ENCODE assay signal across 9 cellular contexts in the genomic region with DNA sequence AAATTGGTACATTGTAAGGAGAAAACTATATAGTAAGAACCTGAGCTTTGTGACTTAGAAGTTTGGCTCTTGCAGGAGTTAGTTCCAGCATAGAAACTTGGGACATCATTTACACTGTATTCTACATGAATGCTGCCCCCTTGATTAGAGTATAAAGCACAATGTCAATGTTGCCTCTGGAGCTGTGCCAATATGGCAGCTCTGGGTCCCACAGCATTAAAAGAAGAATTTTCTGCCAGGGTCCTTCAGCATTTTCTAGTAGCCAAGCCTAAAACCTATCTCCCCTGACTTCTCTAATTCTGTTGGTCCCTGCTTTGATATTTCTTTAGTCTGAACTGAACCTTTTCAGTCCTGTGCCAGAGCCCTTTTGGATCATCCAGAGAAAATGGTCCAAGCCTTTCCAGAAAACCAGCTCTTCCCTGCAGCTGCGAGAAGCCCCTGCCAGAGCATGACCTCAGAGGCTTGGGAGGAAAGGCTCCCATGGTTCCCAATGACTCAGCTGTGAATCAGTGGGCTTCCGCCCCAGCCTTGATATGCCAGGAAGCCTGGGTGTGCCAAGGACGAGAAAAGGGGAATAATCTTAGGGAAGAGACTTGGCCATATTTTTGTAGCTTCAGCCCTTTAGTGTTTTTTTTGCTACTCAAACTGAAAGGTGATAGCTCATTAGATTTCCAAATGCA. TPM values are rescaled to one million over a fixed set of nuclear protein-coding genes. Genes with fewer than 3 reads are reported as not detected.
DNase-seq lines count a peak whose midpoint lies in the region; ATAC-seq, FAIRE-seq and TF ChIP-seq lines count a peak whose summit lies in the region.
"Had no signal": no experiment of that assay in that cellular context is flagged by ENCODE, and none has a peak within 500 bp of the region (broad histone marks: within the 10 kb centered on the region; RNA-seq: fewer than 3 reads in every experiment).

No MANE protein-coding gene starts in this region.

- H3K4me1 Mint-ChIP-seq in natural killer cell treated with Interleukin-12 subunit alpha and Interleukin-12 subunit beta and Interleukin-15 and Interleukin-18, amount 100 ng/mL, for 72 hours (ENCODE audit: low read depth in 2 of 2) = no peaks in the 10 kb centered on the region
- H3K4me1 Mint-ChIP-seq in activated T-helper 2 cell treated with anti-CD3 and anti-CD28 coated beads, Interferon-gamma antibody, Interleukin-2, Interleukin-4, amounts not matched to agents 10 μg/mL and 5 μg/mL and 100 μg/mL, durations not matched to agents 14 hours and 24 hours and 36 hours (ENCODE audit: low read depth) = no peaks in the 10 kb centered on the region

- DNase-seq in HTR-8/SVneo (ENCODE audit: insufficient read length, low spot score) = peak; percentile 61
- peak; percentile 95 to 97 for DNase-seq in cardiac fibroblast (ENCODE audit: low read depth in 2 of 2)
- DNase-seq in kidney glomerular epithelial cell (lab: John Stamatoyannopoulos, UW) = peak; percentile 56
- DNase-seq in thyroid gland = peak; percentile 26 to 31
- no peak for DNase-seq in cerebellar nuclear complex (lab: John Stamatoyannopoulos, UW)
- no peak for DNase-seq in NCI-H82 treated with DMSO at 0.1 percent for 48 hours (lab: John Stamatoyannopoulos, UW; ENCODE audit: unreplicated experiment)
- DNase-seq in natural killer cell treated with Interleukin-12 subunit alpha and Interleukin-12 subunit beta and Interleukin-15 and Interleukin-18, amount 100 ng/mL, for 72 hours (ENCODE audit: low spot score) = no peak
- no peak for DNase-seq in activated T-helper 2 cell treated with anti-CD3 and anti-CD28 coated beads, Interferon-gamma antibody, Interleukin-2, Interleukin-4, amounts not matched to agents 10 μg/mL and 5 μg/mL and 100 μg/mL, durations not matched to agents 14 hours and 24 hours and 36 hours (ENCODE audit: low spot score)
- DNase-seq: activated T-cell treated with anti-CD3 and anti-CD28 coated beads, Interleukin-2, amount 50 U/mL, for 4 hours had no signal

- TF ChIP-seq POLR2A in thyroid gland (IDR thresholded peaks at IDR 0.05) = no peak

- H3K4me3 Mint-ChIP-seq in natural killer cell treated with Interleukin-12 subunit alpha and Interleukin-12 subunit beta and Interleukin-15 and Interleukin-18, amount 100 ng/mL, for 72 hours = no peak overlapping the region
- no peak overlapping the region for H3K4me3 Mint-ChIP-seq in activated T-helper 2 cell treated with anti-CD3 and anti-CD28 coated beads, Interferon-gamma antibody, Interleukin-2, Interleukin-4, amounts not matched to agents 10 μg/mL and 5 μg/mL and 100 μg/mL, durations not matched to agents 14 hours and 24 hours and 36 hours (ENCODE audit: low read depth)
- H3K4me3 Mint-ChIP-seq: activated T-cell treated with anti-CD3 and anti-CD28 coated beads, Interleukin-2, amount 50 U/mL, for 4 hours had no signal

- no peaks in the 10 kb centered on the region for H3K9me3 ChIP-seq in thyroid gland

- H3K4me1 ChIP-seq in thyroid gland = no peaks in the 10 kb centered on the region

- intact Hi-C loops in thyroid gland (cut with DNase I) = no loop called here
- intact Hi-C loops in activated T-helper 2 cell treated with anti-CD3 and anti-CD28 coated beads, Interferon-gamma antibody, Interleukin-2, Interleukin-4, amounts not matched to agents 10 μg/mL and 5 μg/mL and 100 μg/mL, durations not matched to agents 14 hours and 24 hours and 36 hours (cut with micrococcal nuclease) = no loop called here

- FAIRE-seq in HTR-8/SVneo (lab: Jason Lieb, UNC) = no peak

- peaks cover 5 to 8% of the 10 kb centered on the region in 2 donors for H3K27me3 Mint-ChIP-seq in natural killer cell treated with Interleukin-12 subunit alpha and Interleukin-12 subunit beta and Interleukin-15 and Interleukin-18, amount 100 ng/mL, for 72 hours
- H3K27me3 Mint-ChIP-seq in activated T-helper 2 cell treated with anti-CD3 and anti-CD28 coated beads, Interferon-gamma antibody, Interleukin-2, Interleukin-4, amounts not matched to agents 10 μg/mL and 5 μg/mL and 100 μg/mL, durations not matched to agents 14 hours and 24 hours and 36 hours (ENCODE audit: low read depth) = peaks cover 2% of the 10 kb centered on the region

- no peak overlapping the region for H3K27ac Mint-ChIP-seq in natural killer cell treated with Interleukin-12 subunit alpha and Interleukin-12 subunit beta and Interleukin-15 and Interleukin-18, amount 100 ng/mL, for 72 hours
- no peak overlapping the region for H3K27ac Mint-ChIP-seq in activated T-helper 2 cell treated with anti-CD3 and anti-CD28 coated beads, Interferon-gamma antibody, Interleukin-2, Interleukin-4, amounts not matched to agents 10 μg/mL and 5 μg/mL and 100 μg/mL, durations not matched to agents 14 hours and 24 hours and 36 hours

- no peak for TF ChIP-seq CTCF in cardiac fibroblast (IDR thresholded peaks at IDR 0.05; ENCODE audit: low read depth, low read length)
- no peak for TF ChIP-seq CTCF in thyroid gland (IDR thresholded peaks at IDR 0.05)

- no peaks in the 10 kb centered on the region for H3K36me3 Mint-ChIP-seq in natural killer cell treated with Interleukin-12 subunit alpha and Interleukin-12 subunit beta and Interleukin-15 and Interleukin-18, amount 100 ng/mL, for 72 hours
- H3K36me3 Mint-ChIP-seq in activated T-helper 2 cell treated with anti-CD3 and anti-CD28 coated beads, Interferon-gamma antibody, Interleukin-2, Interleukin-4, amounts not matched to agents 10 μg/mL and 5 μg/mL and 100 μg/mL, durations not matched to agents 14 hours and 24 hours and 36 hours (ENCODE audit: low read depth) = no peaks in the 10 kb centered on the region

- H3K27ac ChIP-seq in thyroid gland = no peak overlapping the region

- no peaks in the 10 kb centered on the region for H3K27me3 ChIP-seq in thyroid gland

- WGBS in thyroid gland, 2 donors = 63 to 70% methylated on average over 3 of the region's 3 CpGs

- H3K36me3 ChIP-seq in thyroid gland = no peaks in the 10 kb centered on the region

- no peak overlapping the region for H3K4me3 ChIP-seq in cardiac fibroblast (replicated peaks in 1 of 2; ENCODE audit: low read depth in 2 of 2, low read length in 2 of 2)
- H3K4me3 ChIP-seq in thyroid gland (replicated peaks in 1 of 3) = no peak overlapping the region

- no peak for ATAC-seq in natural killer cell treated with Interleukin-12 subunit alpha and Interleukin-12 subunit beta and Interleukin-15 and Interleukin-18, amount 100 ng/mL, for 72 hours
- ATAC-seq: activated T-cell treated with anti-CD3 and anti-CD28 coated beads, Interleukin-2, amount 50 U/mL, for 4 hours had no signal

- H3K9me3 Mint-ChIP-seq in natural killer cell treated with Interleukin-12 subunit alpha and Interleukin-12 subunit beta and Interleukin-15 and Interleukin-18, amount 100 ng/mL, for 72 hours = no peaks in the 10 kb centered on the region
- no peaks in the 10 kb centered on the region for H3K9me3 Mint-ChIP-seq in activated T-helper 2 cell treated with anti-CD3 and anti-CD28 coated beads, Interferon-gamma antibody, Interleukin-2, Interleukin-4, amounts not matched to agents 10 μg/mL and 5 μg/mL and 100 μg/mL, durations not matched to agents 14 hours and 24 hours and 36 hours
- H3K9me3 Mint-ChIP-seq: activated T-cell treated with anti-CD3 and anti-CD28 coated beads, Interleukin-2, amount 50 U/mL, for 4 hours had no signal

RNA-seq across cellular contexts. Expression of gene PLEKHG7, which starts 43.2 kb away (rescaled TPM):
- total RNA-seq in thyroid gland = not detected
- not detected for total RNA-seq in natural killer cell treated with Interleukin-12 subunit alpha and Interleukin-12 subunit beta and Interleukin-15 and Interleukin-18, amount 100 ng/mL, for 72 hours
- total RNA-seq in activated T-helper 2 cell treated with anti-CD3 and anti-CD28 coated beads, Interferon-gamma antibody, Interleukin-2, Interleukin-4, amounts not matched to agents 10 μg/mL and 5 μg/mL and 100 μg/mL, durations not matched to agents 14 hours and 24 hours and 36 hours = not detected in 2 replicates
- total RNA-seq: activated T-cell treated with anti-CD3 and anti-CD28 coated beads, Interleukin-2, amount 50 U/mL, for 4 hours had no signal

Comparison
In these comparisons a context has a peak if more than half of its experiments do, and no peak if none do; other contexts are left out.
1. DNase-seq: peak in HTR-8/SVneo (single experiment), cardiac fibroblast (2 of 2), kidney glomerular epithelial cell (single experiment) and thyroid gland (2 of 2); none in cerebellar nuclear complex (0 of 2), NCI-H82 treated with DMSO at 0.1 percent for 48 hours (single experiment), natural killer cell treated with Interleukin-12 subunit alpha and Interleukin-12 subunit beta and Interleukin-15 and Interleukin-18, amount 100 ng/mL, for 72 hours (single experiment) and activated T-helper 2 cell treated with anti-CD3 and anti-CD28 coated beads, Interferon-gamma antibody, Interleukin-2, Interleukin-4, amounts not matched to agents 10 μg/mL and 5 μg/mL and 100 μg/mL, durations not matched to agents 14 hours and 24 hours and 36 hours (single experiment).